9 cellular contexts compared by ENCODE assay signal in genomic region chr22:23533328-23533762, GRCh38. TPM values are rescaled to one million over a fixed set of nuclear protein-coding genes. Genes with fewer than 3 reads are reported as not detected.
DNase-seq lines count a peak whose midpoint lies in the region; ATAC-seq and TF ChIP-seq lines count a peak whose summit lies in the region.
"Had no signal": no experiment of that assay in that cellular context is flagged by ENCODE, and none has a peak within 500 bp of the region (broad histone marks: within the 10 kb centered on the region; RNA-seq: fewer than 3 reads in every experiment).

No MANE protein-coding gene starts in this region.

- 46 to 54% methylated on average over 9 of the region's 9 CpGs for WGBS in heart right ventricle, 2 donors

- H3K9me3 ChIP-seq in heart right ventricle (no peaks in the 10 kb centered on the region), T-helper 17 cell (ENCODE audit: control insufficient read depth, low read length, poor library complexity, severe bottlenecking) (no peaks in the 10 kb centered on the region)

- no peaks in the 10 kb centered on the region for H3K36me3 ChIP-seq in heart right ventricle

- H3K27ac Mint-ChIP-seq in T-helper 17 cell = no peak overlapping the region
- H3K27ac Mint-ChIP-seq: activated naive CD4-positive, alpha-beta T cell treated with anti-CD3 and anti-CD28 coated beads, Interleukin-2, amount 50 U/mL, for 24 hours had no signal

- H3K27me3 ChIP-seq in heart right ventricle = peaks cover 0 to 7% (median 0%) of the 10 kb centered on the region in 7 donors

- no peak overlapping the region for H3K27ac ChIP-seq in heart right ventricle

- H3K4me3 Mint-ChIP-seq in T-helper 17 cell = no peak overlapping the region
- H3K4me3 Mint-ChIP-seq: activated naive CD4-positive, alpha-beta T cell treated with anti-CD3 and anti-CD28 coated beads, Interleukin-2, amount 50 U/mL, for 24 hours had no signal

- intact Hi-C loops in heart right ventricle (cut with DNase I) (loop anchor here in 7 of 10 donors (5.0 to 10.0 kb wide), 5 partner anchors 129 to 239 kb away; no protein-coding TSS in a partner anchor), Right ventricle myocardium superior (cut with DNase I) (loop anchor here (10.0 kb wide), 1 partner anchor 129 kb away; no protein-coding TSS in a partner anchor)

- H3K4me3 ChIP-seq in heart right ventricle (no peak overlapping the region), fibroblast of the aortic adventitia (ENCODE audit: low read depth, low read length) (no peak overlapping the region)

- H3K36me3 Mint-ChIP-seq in T-helper 17 cell (ENCODE audit: low read depth) = peaks cover 8% of the 10 kb centered on the region
- H3K36me3 Mint-ChIP-seq: activated naive CD4-positive, alpha-beta T cell treated with anti-CD3 and anti-CD28 coated beads, Interleukin-2, amount 50 U/mL, for 24 hours had no signal

- peaks cover 0 to 11% (median 0%) of the 10 kb centered on the region in 9 donors for H3K4me1 ChIP-seq in heart right ventricle

- DNase-seq in heart right ventricle (no peak), Right ventricle myocardium superior (no peak), T-helper 17 cell (peak in 1 of 3 donors; percentile 15), fibroblast of the aortic adventitia (ENCODE audit: low read depth) (no peak), NCI-H446 treated with DMSO at 0.1 percent for 48 hours (lab: John Stamatoyannopoulos, UW) (no peak)
- peak; percentile 61 for DNase-seq in stimulated activated CD4-positive, alpha-beta T cell treated with anti-CD3 and anti-CD28 coated beads, Interleukin-15, amount 100 ng/mL, for 24 hours

- ATAC-seq in heart right ventricle (no peak), Right ventricle myocardium superior (ENCODE audit: poor library complexity) (no peak), T-helper 17 cell (peak; percentile 70), HG02852 (IDR thresholded peaks at IDR 0.05; ENCODE audit: unreplicated experiment) (no peak), GM21390 (IDR thresholded peaks at IDR 0.05; ENCODE audit: unreplicated experiment) (no peak)

- H3K27me3 Mint-ChIP-seq in T-helper 17 cell = peaks cover 35% of the 10 kb centered on the region

- TF ChIP-seq CTCF in heart right ventricle (IDR thresholded peaks at IDR 0.05) (peak in 6 of 9 donors; percentile 16 to 33 (median 24)), fibroblast of the aortic adventitia (IDR thresholded peaks at IDR 0.05; ENCODE audit: insufficient read depth, low read length) (peak; percentile 60)

- H3K4me1 Mint-ChIP-seq in T-helper 17 cell = peaks cover 5% of the 10 kb centered on the region
- H3K4me1 Mint-ChIP-seq: activated naive CD4-positive, alpha-beta T cell treated with anti-CD3 and anti-CD28 coated beads, Interleukin-2, amount 50 U/mL, for 24 hours had no signal

RNA-seq across cellular contexts. Expression of gene IGLL1, which starts 46.7 kb away (rescaled TPM):
- total RNA-seq in heart right ventricle (not detected), Right ventricle myocardium superior (not detected), T-helper 17 cell (not detected), fibroblast of the aortic adventitia (ENCODE audit: low replicate concordance) (not detected in 2 replicates)
- not detected for polyA plus RNA-seq in heart right ventricle
